Comparison of ENCODE assay signal across 18 cellular contexts in genomic region chr3:32181801-32182200, GRCh38. TPM values are rescaled to one million over a fixed set of nuclear protein-coding genes. Genes with fewer than 3 reads are reported as not detected.
A peak's percentile ranks its signal among the peaks of the same experiment; 100 is the strongest.
DNase-seq lines count a peak whose midpoint lies in the region; ATAC-seq and TF ChIP-seq lines count a peak whose summit lies in the region.
"Had no signal": no experiment of that assay in that cellular context is flagged by ENCODE, and none has a peak within 500 bp of the region (broad histone marks: within the 10 kb centered on the region; RNA-seq: fewer than 3 reads in every experiment).

No MANE protein-coding gene starts in this region.

- H3K27ac Mint-ChIP-seq in type B pancreatic cell (peak overlapping the region; percentile 81), WTC11 (no peak overlapping the region)
- H3K27ac Mint-ChIP-seq: CD4-positive, CD25-positive, alpha-beta regulatory T cell had no signal

- H3K36me3 Mint-ChIP-seq in type B pancreatic cell (no peaks in the 10 kb centered on the region), WTC11 (no peaks in the 10 kb centered on the region)
- H3K36me3 Mint-ChIP-seq: CD4-positive, CD25-positive, alpha-beta regulatory T cell; CD8-positive, alpha-beta memory T cell had no signal

- TF ChIP-seq CTCF in epithelial cell of esophagus (IDR thresholded peaks at IDR 0.05; ENCODE audit: insufficient read depth, low read depth, low read length, missing control alignments): no peak
- TF ChIP-seq CTCF in type B pancreatic cell (conservative IDR thresholded peaks at IDR 0.05): no peak
- no peak for TF ChIP-seq CTCF in WTC11 (IDR thresholded peaks at IDR 0.05)
- TF ChIP-seq CTCF in lower leg skin (IDR thresholded peaks at IDR 0.05): no peak

- H3K9me3 Mint-ChIP-seq in type B pancreatic cell (no peaks in the 10 kb centered on the region), WTC11 (no peaks in the 10 kb centered on the region)
- H3K9me3 Mint-ChIP-seq: CD4-positive, CD25-positive, alpha-beta regulatory T cell; CD8-positive, alpha-beta memory T cell had no signal

- H3K4me3 ChIP-seq in epithelial cell of esophagus (ENCODE audit: low read length) (no peak overlapping the region), lower leg skin (ENCODE audit: low read depth, poor library complexity, severe bottlenecking) (no peak overlapping the region)
- H3K4me3 ChIP-seq: GM12878, HAP-1 had no signal

- WGBS in lower leg skin, 2 donors: 51 to 57% methylated on average over 6 of the region's 6 CpGs

- no peak for ATAC-seq in WTC11
- ATAC-seq: GM12878 had no signal

- intact Hi-C loops in lower leg skin (cut with DNase I; ENCODE audit: low total_unique reads): loop anchor here (10.0 kb wide), 1 partner anchor 293 kb away; no protein-coding TSS in a partner anchor

- no peaks in the 10 kb centered on the region for H3K27me3 Mint-ChIP-seq in type B pancreatic cell
- no peaks in the 10 kb centered on the region; the same call in 1 of the 2 replicates for H3K27me3 Mint-ChIP-seq in WTC11 (ENCODE audit: low read depth)

- TF ChIP-seq POLR2A in lower leg skin (IDR thresholded peaks at IDR 0.05): no peak

- H3K4me1 Mint-ChIP-seq in type B pancreatic cell (ENCODE audit: unreplicated experiment): peaks cover 27% of the 10 kb centered on the region
- H3K4me1 Mint-ChIP-seq in WTC11: peaks cover 6% of the 10 kb centered on the region

- CTCF ChIA-PET in WTC11 (lab: Charles Lee): no interaction called here

- DNase-seq in NCI-H748 (lab: John Stamatoyannopoulos, UW; ENCODE audit: unreplicated experiment) (peak; percentile 6), NCI-H748 treated with DMSO at 0.1 percent for 48 hours (lab: John Stamatoyannopoulos, UW) (no peak), epithelial cell of esophagus (ENCODE audit: low read depth) (peak; percentile 58), left kidney (ENCODE audit: low read depth, low spot score) (peak; percentile 76), type B pancreatic cell (ENCODE audit: extremely low spot score, unreplicated experiment) (no peak), WTC11 (ENCODE audit: low spot score) (no peak), lower leg skin (ENCODE audit: low spot score in 2 of 2) (no peak)
- no peak for DNase-seq in activated CD4-positive, alpha-beta T cell treated with anti-CD3 and anti-CD28 coated beads, Interleukin-2, amount 50 U/mL, for 48 hours
- DNase-seq: ACHN; BE2C; C1 segment of cervical spinal cord; CD4-positive, CD25-positive, alpha-beta regulatory T cell; CD8-positive, alpha-beta memory T cell; COR-L47; DND-41; EL had no signal

- peak overlapping the region; percentile 58 for H3K4me3 Mint-ChIP-seq in type B pancreatic cell
- H3K4me3 Mint-ChIP-seq in WTC11: no peak overlapping the region
- H3K4me3 Mint-ChIP-seq: CD4-positive, CD25-positive, alpha-beta regulatory T cell had no signal

- POLR2A ChIA-PET in WTC11 (lab: Charles Lee): no interaction called here

TF ChIP-seq in WTC11, 78 proteins besides CTCF, POLR2A, EP300 and RAD21 (continues in another document):
- TF ChIP-seq ZNF512 (CRISPR knock-in tag; IDR thresholded peaks at IDR 0.05; ENCODE audit: borderline replicate concordance) (no peak), GRHL2 (CRISPR knock-in tag; IDR thresholded peaks at IDR 0.05; ENCODE audit: insufficient replicate concordance, severe bottlenecking) (no peak), FOXJ3 (CRISPR knock-in tag; IDR thresholded peaks at IDR 0.05; ENCODE audit: borderline replicate concordance) (no peak), ERG (CRISPR knock-in tag; IDR thresholded peaks at IDR 0.05) (no peak), FOXP1 (CRISPR knock-in tag; IDR thresholded peaks at IDR 0.05; ENCODE audit: borderline replicate concordance) (no peak), ATF6 (CRISPR knock-in tag; IDR thresholded peaks at IDR 0.05) (no peak), ZNF232 (CRISPR knock-in tag; IDR thresholded peaks at IDR 0.05) (no peak), TEAD1 (CRISPR knock-in tag; IDR thresholded peaks at IDR 0.05) (no peak), NR2C2 (CRISPR knock-in tag; IDR thresholded peaks at IDR 0.05) (no peak), NFYB (CRISPR knock-in tag; conservative IDR thresholded peaks at IDR 0.05; ENCODE audit: low read depth) (no peak)
- TF ChIP-seq, protein P1, sequence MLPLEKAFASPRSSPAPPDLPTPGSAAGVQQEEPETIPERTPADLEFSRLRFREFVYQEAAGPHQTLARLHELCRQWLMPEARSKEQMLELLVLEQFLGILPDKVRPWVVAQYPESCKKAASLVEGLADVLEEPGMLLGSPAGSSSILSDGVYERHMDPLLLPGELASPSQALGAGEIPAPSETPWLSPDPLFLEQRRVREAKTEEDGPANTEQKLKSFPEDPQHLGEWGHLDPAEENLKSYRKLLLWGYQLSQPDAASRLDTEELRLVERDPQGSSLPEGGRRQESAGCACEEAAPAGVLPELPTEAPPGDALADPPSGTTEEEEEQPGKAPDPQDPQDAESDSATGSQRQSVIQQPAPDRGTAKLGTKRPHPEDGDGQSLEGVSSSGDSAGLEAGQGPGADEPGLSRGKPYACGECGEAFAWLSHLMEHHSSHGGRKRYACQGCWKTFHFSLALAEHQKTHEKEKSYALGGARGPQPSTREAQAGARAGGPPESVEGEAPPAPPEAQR (CRISPR knock-in tag; IDR thresholded peaks at IDR 0.05): no peak
- TF ChIP-seq, protein P2, sequence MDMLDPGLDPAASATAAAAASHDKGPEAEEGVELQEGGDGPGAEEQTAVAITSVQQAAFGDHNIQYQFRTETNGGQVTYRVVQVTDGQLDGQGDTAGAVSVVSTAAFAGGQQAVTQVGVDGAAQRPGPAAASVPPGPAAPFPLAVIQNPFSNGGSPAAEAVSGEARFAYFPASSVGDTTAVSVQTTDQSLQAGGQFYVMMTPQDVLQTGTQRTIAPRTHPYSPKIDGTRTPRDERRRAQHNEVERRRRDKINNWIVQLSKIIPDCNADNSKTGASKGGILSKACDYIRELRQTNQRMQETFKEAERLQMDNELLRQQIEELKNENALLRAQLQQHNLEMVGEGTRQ (CRISPR knock-in tag; IDR thresholded peaks at IDR 0.05): no peak
- TF ChIP-seq, protein P3, sequence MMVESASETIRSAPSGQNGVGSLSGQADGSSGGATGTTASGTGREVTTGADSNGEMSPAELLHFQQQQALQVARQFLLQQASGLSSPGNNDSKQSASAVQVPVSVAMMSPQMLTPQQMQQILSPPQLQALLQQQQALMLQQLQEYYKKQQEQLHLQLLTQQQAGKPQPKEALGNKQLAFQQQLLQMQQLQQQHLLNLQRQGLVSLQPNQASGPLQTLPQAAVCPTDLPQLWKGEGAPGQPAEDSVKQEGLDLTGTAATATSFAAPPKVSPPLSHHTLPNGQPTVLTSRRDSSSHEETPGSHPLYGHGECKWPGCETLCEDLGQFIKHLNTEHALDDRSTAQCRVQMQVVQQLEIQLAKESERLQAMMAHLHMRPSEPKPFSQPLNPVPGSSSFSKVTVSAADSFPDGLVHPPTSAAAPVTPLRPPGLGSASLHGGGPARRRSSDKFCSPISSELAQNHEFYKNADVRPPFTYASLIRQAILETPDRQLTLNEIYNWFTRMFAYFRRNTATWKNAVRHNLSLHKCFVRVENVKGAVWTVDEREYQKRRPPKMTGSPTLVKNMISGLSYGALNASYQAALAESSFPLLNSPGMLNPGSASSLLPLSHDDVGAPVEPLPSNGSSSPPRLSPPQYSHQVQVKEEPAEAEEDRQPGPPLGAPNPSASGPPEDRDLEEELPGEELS (CRISPR knock-in tag; IDR thresholded peaks at IDR 0.05): no peak
- TF ChIP-seq, protein P4, sequence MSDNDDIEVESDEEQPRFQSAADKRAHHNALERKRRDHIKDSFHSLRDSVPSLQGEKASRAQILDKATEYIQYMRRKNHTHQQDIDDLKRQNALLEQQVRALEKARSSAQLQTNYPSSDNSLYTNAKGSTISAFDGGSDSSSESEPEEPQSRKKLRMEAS (CRISPR knock-in tag; IDR thresholded peaks at IDR 0.05): no peak

RNA-seq across cellular contexts. Expression of gene CMTM8, which starts 56.7 kb away (rescaled TPM):
- 9.0 and 14.4 TPM in 2 replicates for total RNA-seq in type B pancreatic cell (ENCODE audit: low replicate concordance)
- 9.0 to 11.2 TPM (median 9.1 TPM) in 3 replicates for total RNA-seq in WTC11 (2021)
- 10 to 100 TPM; 11.0 to 24.7 (median 15.5) TPM for total RNA-seq in lower leg skin

Comparison
In these comparisons a context has a peak if more than half of its experiments do, and no peak if none do; other contexts are left out.
1. DNase-seq: peak in NCI-H748 (single experiment), epithelial cell of esophagus (single experiment) and left kidney (single experiment); none in NCI-H748 treated with DMSO at 0.1 percent for 48 hours (single experiment), type B pancreatic cell (single experiment), WTC11 (single experiment), activated CD4-positive, alpha-beta T cell treated with anti-CD3 and anti-CD28 coated beads, Interleukin-2, amount 50 U/mL, for 48 hours (0 of 2) and lower leg skin (0 of 2).